Comparison of ENCODE assay signal across 23 cellular contexts in the genomic region with DNA sequence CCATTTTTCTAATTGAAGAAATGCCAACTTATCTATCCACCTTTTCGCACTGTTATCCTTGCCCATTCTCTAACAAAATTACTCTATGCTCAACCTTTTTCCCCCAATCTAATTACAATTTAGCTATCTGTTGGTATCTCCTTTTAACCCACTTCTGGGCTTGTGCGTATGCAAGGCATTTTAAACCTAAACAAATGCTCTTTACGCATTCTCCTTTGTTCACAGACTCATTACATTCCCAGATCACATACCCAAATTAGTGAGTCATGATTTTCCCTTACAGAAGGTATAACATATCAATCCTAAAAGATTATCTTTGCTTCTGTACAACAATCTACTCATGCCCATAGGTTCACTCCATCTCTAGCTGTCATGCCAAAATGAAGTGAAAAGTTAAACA.
A peak's percentile ranks its signal among the peaks of the same experiment; 100 is the strongest.
DNase-seq lines count a peak whose midpoint lies in the region; FAIRE-seq and TF ChIP-seq lines count a peak whose summit lies in the region.
"Had no signal": no experiment of that assay in that cellular context is flagged by ENCODE, and none has a peak within 500 bp of the region (broad histone marks: within the 10 kb centered on the region; RNA-seq: fewer than 3 reads in every experiment).

No MANE protein-coding gene starts in this region.

- 91 to 92% methylated on average over 2 to 3 of the region's 3 CpGs for WGBS in endodermal cell (ENCODE audit: insufficient coverage in 1 of 2, insufficient read length in 1 of 2), 2 experiments

- no peaks in the 10 kb centered on the region for H4K20me1 ChIP-seq in astrocyte (ENCODE audit: insufficient read depth, low read length)
- H4K20me1 ChIP-seq: BLaER1 treated with 17β-estradiol and CSF1 and Interleukin-3, amounts not matched to agents 10 nM and 100 nM had no signal

- no peak overlapping the region for H3K4me3 ChIP-seq in AG04450 (ENCODE audit: low read depth, low read length)
- H3K4me3 ChIP-seq in astrocyte (ENCODE audit: insufficient read depth, low read depth, low read length), result no peak overlapping the region
- H3K4me3 ChIP-seq in endodermal cell (ENCODE audit: low read length), result peak overlapping the region; percentile 6
- H3K4me3 ChIP-seq: BLaER1 treated with 17β-estradiol and CSF1 and Interleukin-3, amounts not matched to agents 10 nM and 100 nM had no signal

- H3K9me3 ChIP-seq in AG04450 (ENCODE audit: control insufficient read depth, insufficient read depth, low read length) (no peaks in the 10 kb centered on the region), astrocyte (ENCODE audit: insufficient read depth, low read depth, low read length) (no peaks in the 10 kb centered on the region), endodermal cell (ENCODE audit: control insufficient read depth, low read length) (peaks cover 4% of the 10 kb centered on the region)
- H3K9me3 ChIP-seq: BLaER1 treated with 17β-estradiol and CSF1 and Interleukin-3, amounts not matched to agents 10 nM and 100 nM; Caco-2 had no signal

- no peak overlapping the region for H3K4me3 Mint-ChIP-seq in astrocyte (ENCODE audit: unreplicated experiment)
- no peak overlapping the region for H3K4me3 Mint-ChIP-seq in endodermal cell
- H3K4me3 Mint-ChIP-seq in glutamatergic neuron (ENCODE audit: unreplicated experiment), result no peak overlapping the region
- H3K4me3 Mint-ChIP-seq: B cell; CD4-positive, alpha-beta T cell; CD8-positive, alpha-beta T cell had no signal

- H3K36me3 ChIP-seq in astrocyte (ENCODE audit: insufficient read depth, low read length), result no peaks in the 10 kb centered on the region
- H3K36me3 ChIP-seq in endodermal cell (ENCODE audit: control insufficient read depth, insufficient read depth, low read length), result no peaks in the 10 kb centered on the region
- H3K36me3 ChIP-seq: BLaER1 treated with 17β-estradiol and CSF1 and Interleukin-3, amounts not matched to agents 10 nM and 100 nM had no signal

- TF ChIP-seq CTCF in AG04450 (IDR thresholded peaks at IDR 0.05; ENCODE audit: low read depth, low read length) (no peak), astrocyte (IDR thresholded peaks at IDR 0.05; ENCODE audit: insufficient read depth, low read depth, low read length) (no peak), endodermal cell (conservative IDR thresholded peaks at IDR 0.05) (no peak), glutamatergic neuron (IDR thresholded peaks at IDR 0.05; ENCODE audit: partially characterized antibody, unreplicated experiment) (no peak)

- H3K4me1 ChIP-seq in astrocyte (ENCODE audit: insufficient read depth, low read length) (no peaks in the 10 kb centered on the region), endodermal cell (ENCODE audit: control insufficient read depth, insufficient read depth, low read length) (no peaks in the 10 kb centered on the region)

- H3K4me1 Mint-ChIP-seq in astrocyte (ENCODE audit: low read depth, unreplicated experiment) (no peaks in the 10 kb centered on the region), endodermal cell (peaks cover 2% of the 10 kb centered on the region), glutamatergic neuron (ENCODE audit: low read depth, unreplicated experiment) (no peaks in the 10 kb centered on the region)
- H3K4me1 Mint-ChIP-seq: B cell had no signal

- H3K27ac ChIP-seq in AG04450 (ENCODE audit: low read depth, low read length), result no peak overlapping the region
- no peak overlapping the region for H3K27ac ChIP-seq in astrocyte (ENCODE audit: low read depth, low read length)
- H3K27ac ChIP-seq in endodermal cell (ENCODE audit: low read depth, low read length), result no peak overlapping the region
- H3K27ac ChIP-seq: BLaER1 treated with 17β-estradiol and CSF1 and Interleukin-3, amounts not matched to agents 10 nM and 100 nM; C4-2B had no signal

- CTCF ChIA-PET in AG04450 (lab: Charles Lee), result no interaction called here

- H3K27me3 ChIP-seq in AG04450 (ENCODE audit: control insufficient read depth, insufficient read depth, low read length), result no peaks in the 10 kb centered on the region
- H3K27me3 ChIP-seq in astrocyte (ENCODE audit: insufficient read depth, low read length), result no peaks in the 10 kb centered on the region
- no peaks in the 10 kb centered on the region for H3K27me3 ChIP-seq in endodermal cell (ENCODE audit: control insufficient read depth, insufficient read depth, low read length, poor library complexity, severe bottlenecking)
- H3K27me3 ChIP-seq: BLaER1 treated with 17β-estradiol and CSF1 and Interleukin-3, amounts not matched to agents 10 nM and 100 nM had no signal

- H3K27me3 Mint-ChIP-seq in astrocyte (ENCODE audit: low read depth, unreplicated experiment) (no peaks in the 10 kb centered on the region), endodermal cell (ENCODE audit: insufficient read depth) (no peaks in the 10 kb centered on the region), glutamatergic neuron (ENCODE audit: unreplicated experiment) (no peaks in the 10 kb centered on the region)
- H3K27me3 Mint-ChIP-seq: B cell; CD4-positive, alpha-beta T cell had no signal

- POLR2A ChIA-PET in AG04450 (lab: Yijun Ruan, JAX), result no interaction called here

- no peak overlapping the region for H3K4me2 ChIP-seq in astrocyte (ENCODE audit: low read length)
- H3K4me2 ChIP-seq: BLaER1 treated with 17β-estradiol and CSF1 and Interleukin-3, amounts not matched to agents 10 nM and 100 nM had no signal

- H3K36me3 Mint-ChIP-seq in astrocyte (ENCODE audit: low read depth, unreplicated experiment) (peaks cover 1% of the 10 kb centered on the region), endodermal cell (ENCODE audit: low read depth) (no peaks in the 10 kb centered on the region), glutamatergic neuron (ENCODE audit: unreplicated experiment) (peaks cover 5% of the 10 kb centered on the region)
- H3K36me3 Mint-ChIP-seq: CD8-positive, alpha-beta T cell had no signal

- DNase-seq in AG04450 (ENCODE audit: low read depth, low spot score), result peak; percentile 18
- peak; percentile 18 for DNase-seq in ELR (ENCODE audit: low read depth)
- peak; percentile 30 for DNase-seq in astrocyte (ENCODE audit: low read depth)
- no peak for DNase-seq in endodermal cell
- DNase-seq in activated CD8-positive, alpha-beta memory T cell treated with anti-CD3 and anti-CD28 coated beads, Interleukin-2, amount 50 U/mL, for 4 hours, result no peak
- no peak for DNase-seq in GM19240 (ENCODE audit: insufficient read length, low spot score)
- no peak for DNase-seq in glutamatergic neuron
- DNase-seq: 8988T; ACHN; AML-193; Caco-2; Calu3; CD4-positive, alpha-beta T cell; CD8-positive, alpha-beta T cell; DMS79 treated with DMSO at 0.1 percent for 48 hours; GDM1 had no signal

- no peak overlapping the region for H2AFZ ChIP-seq in astrocyte (ENCODE audit: low read depth, low read length)

- no peak for FAIRE-seq in astrocyte (lab: Jason Lieb, UNC)
- FAIRE-seq: A204.1, D721Med, GM12891, GM18507 had no signal

- H3K9me3 Mint-ChIP-seq in astrocyte (ENCODE audit: unreplicated experiment) (peaks cover 10% of the 10 kb centered on the region), endodermal cell (peaks cover 5% of the 10 kb centered on the region), glutamatergic neuron (ENCODE audit: unreplicated experiment) (no peaks in the 10 kb centered on the region)

- no peaks in the 10 kb centered on the region for H3K79me2 ChIP-seq in astrocyte (ENCODE audit: insufficient read depth, low read length)

- H3K9ac ChIP-seq in astrocyte (ENCODE audit: low read length) (no peak overlapping the region), endodermal cell (ENCODE audit: extremely low read depth, low read length, poor library complexity, severe bottlenecking) (no peak overlapping the region)
- H3K9ac ChIP-seq: BLaER1 treated with 17β-estradiol and CSF1 and Interleukin-3, amounts not matched to agents 10 nM and 100 nM had no signal

- H3K27ac Mint-ChIP-seq in astrocyte (ENCODE audit: unreplicated experiment) (no peak overlapping the region), endodermal cell (no peak overlapping the region), glutamatergic neuron (ENCODE audit: unreplicated experiment) (no peak overlapping the region)
- H3K27ac Mint-ChIP-seq: B cell; CD4-positive, alpha-beta T cell; CD8-positive, alpha-beta T cell had no signal

Comparison
In these comparisons a context has a peak if more than half of its experiments do, and no peak if none do; other contexts are left out.
1. DNase-seq: peak in AG04450 (single experiment), ELR (single experiment) and astrocyte (single experiment); none in endodermal cell (single experiment), activated CD8-positive, alpha-beta memory T cell treated with anti-CD3 and anti-CD28 coated beads, Interleukin-2, amount 50 U/mL, for 4 hours (single experiment), GM19240 (single experiment) and glutamatergic neuron (single experiment).